Comparison of ENCODE assay signal across 8 cellular contexts in genomic region chr22:38201718-38202436, GRCh38. TPM values are rescaled to one million over a fixed set of nuclear protein-coding genes. Genes with fewer than 3 reads are reported as not detected.
DNase-seq lines count a peak whose midpoint lies in the region; ATAC-seq and TF ChIP-seq lines count a peak whose summit lies in the region.

Gene MAFF, plus strand, starts transcription at chr22:38201994. Its CDS starts 11,860 bp downstream, at chr22:38213854.

- peak within 1 kb of the TSS; percentile 90 for H3K4me2 ChIP-seq in OCI-LY7 (ENCODE audit: low read length)

- TF ChIP-seq CTCF in OCI-LY7 (conservative IDR thresholded peaks at IDR 0.05; ENCODE audit: low read length): no peak
- TF ChIP-seq CTCF in mucosa of descending colon (IDR thresholded peaks at IDR 0.05): no peak

- H3K27me3 ChIP-seq in CD8-positive, alpha-beta memory T cell (ENCODE audit: insufficient read depth, low read length, poor library complexity, severe bottlenecking): no peaks in the 10 kb centered on the region
- H3K27me3 ChIP-seq in HUES48 (ENCODE audit: control insufficient read depth, insufficient read depth, low read length): peaks cover 28% of the 10 kb centered on the region

- no peaks in the 10 kb centered on the region for H3K36me3 ChIP-seq in CD8-positive, alpha-beta memory T cell (ENCODE audit: insufficient read depth, low read length)
- H3K36me3 ChIP-seq in HUES48 (ENCODE audit: control insufficient read depth, insufficient read depth, low read length) (no peaks in the 10 kb centered on the region), OCI-LY7 (ENCODE audit: insufficient read depth, low read length) (no peaks in the 10 kb centered on the region), mucosa of descending colon (ENCODE audit: low read depth) (no peaks in the 10 kb centered on the region)

- no peaks in the 10 kb centered on the region for H3K27me3 Mint-ChIP-seq in CD8-positive, alpha-beta memory T cell

- H3K36me3 Mint-ChIP-seq in CD8-positive, alpha-beta memory T cell: peaks cover 0 to 4% (median 0%) of the 10 kb centered on the region in 3 donors

- peak; percentile 79 to 93 (median 85) for DNase-seq in CD8-positive, alpha-beta memory T cell
- peak; percentile 94 for DNase-seq in OCI-LY7 (ENCODE audit: low spot score)
- peak; percentile 90 for DNase-seq in activated T-cell treated with anti-CD3 and anti-CD28 coated beads for 48 hours (ENCODE audit: low read depth)
- DNase-seq in epithelial cell of prostate (ENCODE audit: low read depth, low spot score): peak; percentile 76
- peak; percentile 97 to 98 (median 97) for DNase-seq in mucosa of descending colon
- DNase-seq in stimulated activated CD8-positive, alpha-beta memory T cell treated with anti-CD3 and anti-CD28 coated beads, Interleukin-2, amount 100 ng/mL, for 48 hours (ENCODE audit: low read depth in 2 of 2): peak; percentile 86 to 95

- H3K9me3 ChIP-seq in CD8-positive, alpha-beta memory T cell (ENCODE audit: low read length): no peaks in the 10 kb centered on the region
- no peaks in the 10 kb centered on the region for H3K9me3 ChIP-seq in HUES48 (ENCODE audit: control insufficient read depth, insufficient read depth, low read length)
- no peaks in the 10 kb centered on the region for H3K9me3 ChIP-seq in OCI-LY7 (ENCODE audit: low read length)
- H3K9me3 ChIP-seq in mucosa of descending colon: no peaks in the 10 kb centered on the region

- H3K9ac ChIP-seq in HUES48 (ENCODE audit: low read depth, low read length): peak within 1 kb of the TSS; percentile 86

- POLR2A ChIA-PET in CD8-positive, alpha-beta memory T cell (lab: Charles Lee): interaction anchor here (0.5 to 3.6 kb wide), 8 partner anchors 9 to 1730 kb away, joined by 3 to 29 read pairs (median 4); partner anchors contain the start of gene PLA2G6
- POLR2A ChIA-PET in OCI-LY7 (lab: Charles Lee): interaction anchor here (1.0 to 1.3 kb wide), 3 partner anchors 15 to 30 kb away, joined by 3 to 7 read pairs (median 4); partner anchors contain the start of gene PLA2G6

- H3K9me3 Mint-ChIP-seq in CD8-positive, alpha-beta memory T cell: no peaks in the 10 kb centered on the region

- peaks cover 29% of the 10 kb centered on the region for H3K4me1 ChIP-seq in CD8-positive, alpha-beta memory T cell (ENCODE audit: insufficient read depth, low read length)
- H3K4me1 ChIP-seq in HUES48 (ENCODE audit: control insufficient read depth, insufficient read depth, low read length): peaks cover 4% of the 10 kb centered on the region; the same call in 1 of the 2 replicates
- peaks cover 47% of the 10 kb centered on the region for H3K4me1 ChIP-seq in OCI-LY7 (ENCODE audit: insufficient read depth, low read length, poor library complexity, severe bottlenecking)
- H3K4me1 ChIP-seq in mucosa of descending colon (ENCODE audit: low read depth): peaks cover 25% of the 10 kb centered on the region

- H3K4me3 Mint-ChIP-seq in CD8-positive, alpha-beta memory T cell: peak within 1 kb of the TSS; percentile 85 to 94 (median 89)

- no peaks in the 10 kb centered on the region for H3K9me2 ChIP-seq in OCI-LY7 (ENCODE audit: insufficient read depth, low read length)

- H2AFZ ChIP-seq in OCI-LY7 (ENCODE audit: low read length): peak within 1 kb of the TSS; percentile 69

- ATAC-seq in GM19463 (IDR thresholded peaks at IDR 0.05; ENCODE audit: unreplicated experiment) (peak; percentile 57), mucosa of descending colon (peak; percentile 82)

- H4K20me1 ChIP-seq in OCI-LY7 (ENCODE audit: insufficient read depth, low read length): no peaks in the 10 kb centered on the region

- peaks cover 33 to 37% (median 34%) of the 10 kb centered on the region in 3 donors for H3K4me1 Mint-ChIP-seq in CD8-positive, alpha-beta memory T cell

- H3K4me3 ChIP-seq in CD8-positive, alpha-beta memory T cell (ENCODE audit: low read length): peak within 1 kb of the TSS; percentile 88
- H3K4me3 ChIP-seq in HUES48 (ENCODE audit: low read depth, low read length): peak within 1 kb of the TSS; percentile 83
- H3K4me3 ChIP-seq in OCI-LY7 (ENCODE audit: low read depth, low read length, poor library complexity, severe bottlenecking): peak within 1 kb of the TSS; percentile 79
- H3K4me3 ChIP-seq in mucosa of descending colon: peak within 1 kb of the TSS; percentile 46

- no peaks in the 10 kb centered on the region for H3K79me2 ChIP-seq in OCI-LY7 (ENCODE audit: insufficient read depth, low read depth, low read length)

- CTCF ChIA-PET in CD8-positive, alpha-beta memory T cell (lab: Charles Lee): interaction anchor here (2.3 to 2.6 kb wide), 2 partner anchors 12 to 21 kb away, joined by 9 to 10 read pairs; partner anchors contain the start of gene PLA2G6
- CTCF ChIA-PET in OCI-LY7 (lab: Charles Lee; ENCODE audit: unreplicated experiment): interaction anchor here (1.4 kb wide), 1 partner anchor 150 kb away, joined by 3 read pairs; no protein-coding TSS in a partner anchor

- peak within 1 kb of the TSS; percentile 94 to 100 (median 99) for H3K27ac Mint-ChIP-seq in CD8-positive, alpha-beta memory T cell

- peak within 1 kb of the TSS; percentile 92 for H3K27ac ChIP-seq in CD8-positive, alpha-beta memory T cell (ENCODE audit: low read depth, low read length)
- peak within 1 kb of the TSS; percentile 95 for H3K27ac ChIP-seq in HUES48 (ENCODE audit: low read depth, low read length)
- H3K27ac ChIP-seq in OCI-LY7 (ENCODE audit: low read depth, low read length, poor library complexity, severe bottlenecking): peak within 1 kb of the TSS; percentile 18
- H3K27ac ChIP-seq in epithelial cell of prostate: peak within 1 kb of the TSS; percentile 99

- intact Hi-C loops in OCI-LY7 (cut with micrococcal nuclease; ENCODE audit: unreplicated experiment) (loop anchor here (2.0 to 5.0 kb wide), 4 partner anchors 40 to 370 kb away; partner anchors contain the start of genes CSNK1E and DMC1), mucosa of descending colon (cut with DNase I, micrococcal nuclease) (no loop called here)

- BruUV-seq in OCI-LY7 (replicated peaks; lab: Mats Ljungman, UMichigan): no TSS peak

RNA-seq across cellular contexts. Expression of gene MAFF, which starts in this region (rescaled TPM):
- total RNA-seq in CD8-positive, alpha-beta memory T cell: 1 to 10 TPM; 7.4 to 7.8 TPM
- 4.6 TPM for polyA plus RNA-seq in CD8-positive, alpha-beta memory T cell
- total RNA-seq in OCI-LY7 (2014; rRNA removed; shearing (Covaris generic)): 3.8 and 5.7 TPM in 2 replicates
- total RNA-seq in OCI-LY7 (2022): 3.4 and 5.3 TPM in 2 replicates
- total RNA-seq in mucosa of descending colon: 10 to 100 TPM; 16.7 to 26.5 (median 25.6) TPM

Comparison
In these comparisons a context has a peak if more than half of its experiments do, and no peak if none do; other contexts are left out.
1. Peak in every context shown above with its lines: DNase-seq, ATAC-seq, H3K4me3 ChIP-seq and H3K27ac ChIP-seq.
2. H3K27ac ChIP-seq: peak in every context shown above with its lines; median percentile 99 in epithelial cell of prostate; 95 in HUES48; 92 in CD8-positive, alpha-beta memory T cell; 18 in OCI-LY7.